ENCODE assay signal across 8 cellular contexts in the genomic region with DNA sequence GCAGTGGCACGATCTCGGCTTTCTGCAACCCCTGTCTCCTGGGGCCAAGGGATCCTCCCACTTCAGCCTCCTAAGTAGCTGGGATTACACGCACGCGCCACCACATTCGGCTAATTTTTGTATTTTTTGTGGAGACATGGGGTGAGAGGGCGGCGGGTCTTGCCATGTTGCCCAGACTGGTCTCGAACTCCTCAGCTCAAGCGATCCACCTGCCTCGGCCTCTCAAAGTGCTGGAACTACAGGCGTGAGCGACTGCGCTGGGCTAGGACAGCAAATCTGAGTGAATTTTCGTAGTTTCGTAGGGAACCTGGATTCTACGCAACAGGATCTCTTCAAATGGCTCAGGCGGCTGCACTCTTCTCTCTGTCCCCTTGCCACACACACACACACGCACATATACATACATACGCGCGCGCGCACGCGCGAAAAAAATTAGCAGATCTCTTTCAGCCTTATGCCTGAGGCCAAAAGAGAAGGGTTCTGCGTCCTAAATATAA. TPM values are rescaled to one million over a fixed set of nuclear protein-coding genes. Genes with fewer than 3 reads are reported as not detected.
DNase-seq lines count a peak whose midpoint lies in the region; ATAC-seq, FAIRE-seq and TF ChIP-seq lines count a peak whose summit lies in the region.

No MANE protein-coding gene starts in this region.

- H3K4me1 Mint-ChIP-seq in endothelial cell (ENCODE audit: unreplicated experiment): peaks cover 26% of the 10 kb centered on the region

- H3K9me3 ChIP-seq in OCI-LY3 (ENCODE audit: insufficient read depth, low read length): no peaks in the 10 kb centered on the region
- H3K9me3 ChIP-seq in neuron (ENCODE audit: low read length): no peaks in the 10 kb centered on the region

- H4K20me1 ChIP-seq in OCI-LY3 (ENCODE audit: insufficient read depth, low read length): no peaks in the 10 kb centered on the region

- H3K36me3 Mint-ChIP-seq in endothelial cell (ENCODE audit: low read depth, unreplicated experiment): peaks cover 13% of the 10 kb centered on the region

- H3K27me3 Mint-ChIP-seq in endothelial cell (ENCODE audit: unreplicated experiment): peaks cover 17% of the 10 kb centered on the region

- H3K79me2 ChIP-seq in OCI-LY3 (ENCODE audit: low read length): peaks cover 10% of the 10 kb centered on the region

- H3K4me1 ChIP-seq in OCI-LY3 (ENCODE audit: low read length) (peaks cover 9% of the 10 kb centered on the region), neuron (ENCODE audit: insufficient read depth, low read length) (peaks cover 14% of the 10 kb centered on the region)

- no peak overlapping the region for H3K27ac ChIP-seq in OCI-LY3 (ENCODE audit: low read length)

- H3K4me3 Mint-ChIP-seq in endothelial cell (ENCODE audit: unreplicated experiment): peak overlapping the region; percentile 82

- H3K9me3 Mint-ChIP-seq in endothelial cell (ENCODE audit: unreplicated experiment): no peaks in the 10 kb centered on the region

- ATAC-seq in HG03521 (IDR thresholded peaks at IDR 0.05; ENCODE audit: unreplicated experiment): no peak

- H3K36me3 ChIP-seq in OCI-LY3 (replicated peaks; ENCODE audit: low read depth, low read length): no peaks in the 10 kb centered on the region
- peaks cover 18% of the 10 kb centered on the region for H3K36me3 ChIP-seq in neuron (ENCODE audit: insufficient read depth, low read length)

- no peaks in the 10 kb centered on the region; the same call in 1 of the 2 replicates for H3K27me3 ChIP-seq in OCI-LY3 (ENCODE audit: low read depth, low read length)
- H3K27me3 ChIP-seq in neuron (ENCODE audit: insufficient read depth, low read length): no peaks in the 10 kb centered on the region

- peak overlapping the region; percentile 99 for H3K4me3 ChIP-seq in OCI-LY3 (ENCODE audit: low read length)
- H3K4me3 ChIP-seq in neuron (ENCODE audit: low read length): peak overlapping the region; percentile 30

- FAIRE-seq in GM19239 (lab: Jason Lieb, UNC): peak; percentile 8

- H3K4me2 ChIP-seq in OCI-LY3 (ENCODE audit: low read length): peak overlapping the region; percentile 61

- no peak for DNase-seq in GM19239 (ENCODE audit: insufficient read length, low spot score)
- no peak for DNase-seq in endothelial cell (ENCODE audit: low spot score)
- no peak for DNase-seq in HK-2 (ENCODE audit: unreplicated experiment)
- no peak for DNase-seq in islet precursor cell
- DNase-seq in ecto neural progenitor cell (ENCODE audit: low spot score): no peak

- H3K9ac ChIP-seq in OCI-LY3 (ENCODE audit: low read length): peak overlapping the region; percentile 31

- H2AFZ ChIP-seq in OCI-LY3 (ENCODE audit: low read depth, low read length) (peak overlapping the region; percentile 79; the same call in 1 of the 2 replicates), neuron (ENCODE audit: low read depth, low read length) (peak overlapping the region; percentile 84)

- TF ChIP-seq CTCF in OCI-LY3 (IDR thresholded peaks at IDR 0.05; ENCODE audit: low read depth, low read length) (no peak), endothelial cell (IDR thresholded peaks at IDR 0.05; ENCODE audit: unreplicated experiment) (no peak)

- peak overlapping the region; percentile 99 for H3K27ac Mint-ChIP-seq in endothelial cell (ENCODE audit: unreplicated experiment)

RNA-seq across cellular contexts. Expression of a gene that starts 0.4 kb away (rescaled TPM):
- total RNA-seq in endothelial cell (ENCODE audit: unreplicated experiment): 3.4 TPM

RNA-seq across cellular contexts. Expression of a gene that starts 0.7 kb away (rescaled TPM):
- 45.1 TPM for total RNA-seq in endothelial cell (ENCODE audit: unreplicated experiment)

RNA-seq across cellular contexts. Expression of a gene that starts 19.9 kb away (rescaled TPM):
- total RNA-seq in endothelial cell (ENCODE audit: unreplicated experiment): 48.6 TPM

RNA-seq across cellular contexts. Expression of a gene that starts 20.4 kb away (rescaled TPM):
- 10.7 TPM for total RNA-seq in endothelial cell (ENCODE audit: unreplicated experiment)

RNA-seq across cellular contexts. Expression of a gene that starts 35.9 kb away (rescaled TPM):
- 0.26 TPM for total RNA-seq in endothelial cell (ENCODE audit: unreplicated experiment)
